Comparison of ENCODE assay signal across 8 cellular contexts in the genomic region with DNA sequence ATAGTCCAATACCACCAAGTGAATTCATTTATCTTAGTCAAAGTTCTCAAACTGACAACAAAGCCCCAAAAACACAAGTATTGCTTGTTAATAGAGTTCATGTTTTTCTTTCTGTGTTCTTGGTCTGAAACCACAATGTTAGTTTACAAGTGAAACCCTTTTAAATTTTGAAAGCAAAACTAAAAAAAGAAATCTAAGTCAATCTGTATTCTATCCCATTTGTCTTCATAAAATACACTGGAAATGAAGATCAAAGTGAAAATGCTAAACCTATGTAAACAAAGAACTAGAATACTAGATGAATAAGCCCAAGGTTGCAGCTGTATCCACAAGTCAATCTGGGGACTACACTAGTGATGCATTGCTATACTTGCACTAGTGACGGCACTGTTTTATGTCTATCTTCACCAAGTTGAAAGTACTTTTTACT. TPM values are rescaled to one million over a fixed set of nuclear protein-coding genes. Genes with fewer than 3 reads are reported as not detected.
DNase-seq lines count a peak whose midpoint lies in the region; ATAC-seq and TF ChIP-seq lines count a peak whose summit lies in the region.

No MANE protein-coding gene starts in this region.

- H3K27ac Mint-ChIP-seq in CD8-positive, alpha-beta memory T cell, result peak overlapping the region; percentile 59 to 94 (median 88)
- H3K27ac Mint-ChIP-seq in chondrocyte (ENCODE audit: unreplicated experiment), result peak overlapping the region; percentile 97

- in situ Hi-C loops in HAP-1 (cut with MboI; ENCODE audit: low sequenced_read_pairs), result loop anchor here (10.0 kb wide), 1 partner anchor 197 kb away; no protein-coding TSS in a partner anchor

- H3K4me1 ChIP-seq in CD8-positive, alpha-beta memory T cell (ENCODE audit: insufficient read depth, low read length), result peaks cover 32% of the 10 kb centered on the region
- H3K4me1 ChIP-seq in HAP-1 (peaks cover 5% of the 10 kb centered on the region; the same call in 1 of the 2 replicates), testis (no peaks in the 10 kb centered on the region)

- ATAC-seq in GM19455 (IDR thresholded peaks at IDR 0.05; ENCODE audit: unreplicated experiment) (peak; percentile 61), HG03432 (IDR thresholded peaks at IDR 0.05; ENCODE audit: unreplicated experiment) (peak; percentile 65)

- peaks cover 53 to 70% (median 62%) of the 10 kb centered on the region in 3 donors for H3K4me1 Mint-ChIP-seq in CD8-positive, alpha-beta memory T cell
- H3K4me1 Mint-ChIP-seq in chondrocyte (ENCODE audit: low read depth), result peaks cover 51% of the 10 kb centered on the region

- H3K9me3 ChIP-seq in CD8-positive, alpha-beta memory T cell (ENCODE audit: low read length), result no peaks in the 10 kb centered on the region
- H3K9me3 ChIP-seq in HAP-1 (no peaks in the 10 kb centered on the region), testis (no peaks in the 10 kb centered on the region)

- H3K4me3 Mint-ChIP-seq in CD8-positive, alpha-beta memory T cell, result peak overlapping the region; percentile 17 to 80 (median 75)
- H3K4me3 Mint-ChIP-seq in chondrocyte (ENCODE audit: unreplicated experiment), result peak overlapping the region; percentile 13

- H3K9me3 Mint-ChIP-seq in CD8-positive, alpha-beta memory T cell, result no peaks in the 10 kb centered on the region
- no peaks in the 10 kb centered on the region for H3K9me3 Mint-ChIP-seq in chondrocyte (ENCODE audit: low read depth)

- intact Hi-C loops in testis (cut with DNase I; ENCODE audit: low total_unique reads), result no loop called here

- no peaks in the 10 kb centered on the region for H3K27me3 ChIP-seq in CD8-positive, alpha-beta memory T cell (ENCODE audit: insufficient read depth, low read length, poor library complexity, severe bottlenecking)
- no peaks in the 10 kb centered on the region for H3K27me3 ChIP-seq in HAP-1 (ENCODE audit: low read depth)
- H3K27me3 ChIP-seq in testis, result no peaks in the 10 kb centered on the region

- POLR2A ChIA-PET in CD8-positive, alpha-beta memory T cell (lab: Charles Lee), result no interaction called here

- H3K27me3 Mint-ChIP-seq in CD8-positive, alpha-beta memory T cell, result no peaks in the 10 kb centered on the region
- no peaks in the 10 kb centered on the region for H3K27me3 Mint-ChIP-seq in chondrocyte (ENCODE audit: low read depth)

- CTCF ChIA-PET in CD8-positive, alpha-beta memory T cell (lab: Charles Lee), result interaction anchor here (2.3 kb wide), 1 partner anchor 10 kb away, joined by 9 read pairs; a partner anchor contains a TSS

- TF ChIP-seq CTCF in chondrocyte (IDR thresholded peaks at IDR 0.05) (no peak), testis (IDR thresholded peaks at IDR 0.05) (no peak)

- TF ChIP-seq POLR2A in testis (IDR thresholded peaks at IDR 0.05), result no peak

- H3K36me3 Mint-ChIP-seq in CD8-positive, alpha-beta memory T cell, result peaks cover 0 to 7% (median 2%) of the 10 kb centered on the region in 3 donors
- H3K36me3 Mint-ChIP-seq in chondrocyte (ENCODE audit: low read depth), result peaks cover 4% of the 10 kb centered on the region

- 80 to 84% methylated on average over 1 of the region's 1 CpG for WGBS in testis, 2 donors

- H3K36me3 ChIP-seq in CD8-positive, alpha-beta memory T cell (ENCODE audit: insufficient read depth, low read length), result no peaks in the 10 kb centered on the region
- H3K36me3 ChIP-seq in HAP-1 (replicated peaks), result no peaks in the 10 kb centered on the region; the same call in 1 of the 2 replicates
- no peaks in the 10 kb centered on the region for H3K36me3 ChIP-seq in testis (ENCODE audit: low read depth, missing control alignments)

- H3K4me3 ChIP-seq in CD8-positive, alpha-beta memory T cell (ENCODE audit: low read length), result no peak overlapping the region
- H3K4me3 ChIP-seq in HAP-1 (no peak overlapping the region), testis (no peak overlapping the region)

- H3K27ac ChIP-seq in CD8-positive, alpha-beta memory T cell (ENCODE audit: low read depth, low read length), result peak overlapping the region; percentile 39
- H3K27ac ChIP-seq in substantia nigra (ENCODE audit: low read depth, low read length, poor library complexity, severe bottlenecking), result peak overlapping the region; percentile 0
- peak overlapping the region in 1 of 2 donors; percentile 11 for H3K27ac ChIP-seq in testis

- DNase-seq in CD8-positive, alpha-beta memory T cell, result peak in 1 of 5 donors; percentile 13
- DNase-seq in chondrocyte (ENCODE audit: low spot score), result no peak
- no peak for DNase-seq in substantia nigra (lab: John Stamatoyannopoulos, UW)
- no peak for DNase-seq in HAP-1 (ENCODE audit: low spot score in 2 of 2)
- DNase-seq in testis, result no peak
- no peak for DNase-seq in amygdala (lab: John Stamatoyannopoulos, UW)

RNA-seq across cellular contexts. Expression of a gene that starts 10.4 kb away (rescaled TPM):
- total RNA-seq in CD8-positive, alpha-beta memory T cell, result 10 to 100 TPM; 35.2 to 36.4 TPM
- polyA plus RNA-seq in CD8-positive, alpha-beta memory T cell, result 26.1 TPM
- 103 to 112 TPM (median 105 TPM) in 3 replicates for total RNA-seq in chondrocyte
- total RNA-seq in testis, result 10 to 100 TPM; 60.4 to 67.0 TPM
- 15.2 TPM for polyA plus RNA-seq in testis (ENCODE audit: insufficient read depth, low read depth, low replicate concordance)

RNA-seq across cellular contexts. Expression of a gene that starts 38.0 kb away (rescaled TPM):
- 1 to 10 TPM in 1 of 2 experiments, under 1 TPM in 1; 0.81 to 1.3 TPM for total RNA-seq in CD8-positive, alpha-beta memory T cell
- polyA plus RNA-seq in CD8-positive, alpha-beta memory T cell, result 2.4 TPM
- 19.0 to 19.4 TPM (median 19.4 TPM) in 3 replicates for total RNA-seq in chondrocyte
- total RNA-seq in testis, result 10 to 100 TPM in 1 of 2 donors, 1 to 10 TPM in 1; 10.0 to 14.4 TPM
- polyA plus RNA-seq in testis (ENCODE audit: insufficient read depth, low read depth, low replicate concordance), result 25.1 TPM
